15 cellular contexts compared by ENCODE assay signal in the genomic region with DNA sequence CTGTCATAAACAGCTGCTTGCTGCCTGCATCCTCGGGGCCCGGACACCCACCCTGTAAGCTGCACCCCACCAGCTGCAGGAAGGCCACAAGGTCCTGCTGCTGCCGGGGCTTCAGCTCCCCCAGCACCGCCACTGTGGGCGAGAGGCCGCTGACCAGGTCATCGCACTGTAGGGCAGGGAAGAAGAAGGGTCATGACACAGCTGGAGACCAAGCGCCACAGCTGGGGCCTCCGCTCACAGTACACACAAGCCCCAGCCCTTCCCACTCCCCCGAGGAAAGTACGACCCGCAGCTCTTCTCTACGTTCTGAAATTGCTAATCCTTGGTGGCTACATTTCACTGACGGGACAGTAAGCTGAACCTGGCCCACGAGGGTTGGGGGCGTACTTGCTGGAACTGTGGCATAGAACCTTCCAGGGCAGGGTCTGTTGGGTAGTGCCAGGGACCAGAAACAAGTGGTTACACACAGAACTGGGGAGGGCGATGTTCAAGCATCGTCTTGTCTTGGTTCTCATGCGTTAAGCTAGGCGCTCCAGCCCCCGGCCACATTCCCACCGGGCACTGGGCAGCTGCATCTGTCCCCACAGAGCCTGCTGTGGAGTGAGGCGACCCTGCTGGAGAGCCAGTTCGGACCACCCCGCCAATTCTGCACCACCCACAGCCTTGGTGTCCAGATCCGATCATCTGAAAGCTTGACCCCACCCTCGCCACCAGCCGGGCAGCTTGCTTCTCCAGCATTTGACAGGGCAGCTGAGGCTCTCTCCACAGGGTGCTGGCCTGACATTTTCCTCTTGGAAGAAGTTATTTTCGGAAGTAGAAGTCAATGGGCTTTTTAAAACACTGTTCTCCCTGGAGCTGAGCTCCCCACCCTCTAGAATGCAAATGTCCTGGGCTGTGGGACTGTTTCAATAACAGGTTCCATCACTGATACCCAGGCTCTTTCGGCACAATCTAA.
"Had no signal": no experiment of that assay in that cellular context is flagged by ENCODE, and none has a peak within 500 bp of the region (broad histone marks: within the 10 kb centered on the region; RNA-seq: fewer than 3 reads in every experiment).

No MANE protein-coding gene starts in this region.

- H3K4me1 ChIP-seq: suprapubic skin had no signal

- H2AFZ ChIP-seq: parathyroid adenoma had no signal

- H3K27ac ChIP-seq: brain microvascular endothelial cell, epithelial cell of prostate, parathyroid adenoma, skin epidermis, suprapubic skin had no signal

- FAIRE-seq: frontal cortex had no signal

- H3K4me3 ChIP-seq: lung, skin epidermis, suprapubic skin had no signal

- H3K79me2 ChIP-seq: parathyroid adenoma had no signal

- H3K9me3 ChIP-seq: suprapubic skin had no signal

- ATAC-seq: activated CD4-positive, CD25-positive, alpha-beta regulatory T cell treated with anti-CD3 and anti-CD28 coated beads, Interleukin-2, amount 50 U/mL, for 24 hours; stimulated activated naive CD8-positive, alpha-beta T cell treated with anti-CD3 and anti-CD28 coated beads, Interleukin-15, Interleukin-2, amounts not matched to agents 100 U/mL and 50 U/mL, for 24 hours had no signal

- H3K36me3 ChIP-seq: brain microvascular endothelial cell, suprapubic skin had no signal

- DNase-seq: activated CD4-positive, alpha-beta T cell treated with anti-CD3 and anti-CD28 coated beads, Interleukin-2, amount 50 U/mL, for 1 hour; activated CD8-positive, alpha-beta memory T cell treated with anti-CD3 and anti-CD28 coated beads for 24 hours; activated naive CD8-positive, alpha-beta T cell treated with anti-CD3 and anti-CD28 coated beads, Interleukin-2, amount 10 ng/mL, durations not matched to agents 7 days and 5 days; brain microvascular endothelial cell; immature natural killer cell; naive B cell; stimulated activated CD4-positive, alpha-beta T cell treated with anti-CD3 and anti-CD28 coated beads, Interleukin-4, amount 100 ng/mL, for 24 hours; stimulated activated naive CD8-positive, alpha-beta T cell treated with anti-CD3 and anti-CD28 coated beads, Interleukin-15, Interleukin-2, amounts not matched to agents 100 U/mL and 50 U/mL, for 24 hours had no signal

- H3K9ac ChIP-seq: parathyroid adenoma had no signal

- H3K27me3 ChIP-seq: brain microvascular endothelial cell, suprapubic skin had no signal
